ENCODE assay signal across 8 cellular contexts in genomic region chr1:246012271-246012854, GRCh38.
A peak's percentile ranks its signal among the peaks of the same experiment; 100 is the strongest.
DNase-seq lines count a peak whose midpoint lies in the region; ATAC-seq and TF ChIP-seq lines count a peak whose summit lies in the region.

No MANE protein-coding gene starts in this region.

- CTCF ChIA-PET in activated CD8-positive, alpha-beta T cell treated with anti-CD3 and anti-CD28 coated beads for 36 hours (lab: Charles Lee): interaction anchor here (1.5 to 2.3 kb wide), 4 partner anchors 24 to 859 kb away, joined by 5 to 11 read pairs (median 7); no protein-coding TSS in a partner anchor

- DNase-seq in AG08395 (ENCODE audit: low spot score) (peak; percentile 28), NCI-H1694 (lab: John Stamatoyannopoulos, UW) (peak; percentile 68), iris pigment epithelial cell (ENCODE audit: low read depth) (peak; percentile 56), HK-2 (ENCODE audit: unreplicated experiment) (no peak)
- DNase-seq in activated CD8-positive, alpha-beta T cell treated with anti-CD3 and anti-CD28 coated beads for 36 hours: peak; percentile 2

- no peaks in the 10 kb centered on the region for H3K27me3 Mint-ChIP-seq in activated CD8-positive, alpha-beta T cell treated with anti-CD3 and anti-CD28 coated beads for 36 hours

- H3K27ac Mint-ChIP-seq in activated CD8-positive, alpha-beta T cell treated with anti-CD3 and anti-CD28 coated beads for 36 hours: no peak overlapping the region

- POLR2A ChIA-PET in activated CD8-positive, alpha-beta T cell treated with anti-CD3 and anti-CD28 coated beads for 36 hours (lab: Charles Lee): no interaction called here

- TF ChIP-seq CTCF in GM12874 (IDR thresholded peaks at IDR 0.05; ENCODE audit: insufficient read depth, low read depth, low read length): peak; percentile 53
- peak; percentile 66 for TF ChIP-seq CTCF in activated CD8-positive, alpha-beta T cell treated with anti-CD3 and anti-CD28 coated beads for 36 hours (IDR thresholded peaks at IDR 0.05)

- intact Hi-C loops in activated CD8-positive, alpha-beta T cell treated with anti-CD3 and anti-CD28 coated beads for 36 hours (cut with micrococcal nuclease): loop anchor here (5.0 kb wide), 1 partner anchor 480 kb away; no protein-coding TSS in a partner anchor

- H3K4me1 Mint-ChIP-seq in activated CD8-positive, alpha-beta T cell treated with anti-CD3 and anti-CD28 coated beads for 36 hours (ENCODE audit: low read depth): no peaks in the 10 kb centered on the region

- no peaks in the 10 kb centered on the region for H3K36me3 Mint-ChIP-seq in activated CD8-positive, alpha-beta T cell treated with anti-CD3 and anti-CD28 coated beads for 36 hours (ENCODE audit: low read depth)

- H3K4me3 Mint-ChIP-seq in activated CD8-positive, alpha-beta T cell treated with anti-CD3 and anti-CD28 coated beads for 36 hours: no peak overlapping the region

- H3K9me3 Mint-ChIP-seq in activated CD8-positive, alpha-beta T cell treated with anti-CD3 and anti-CD28 coated beads for 36 hours: no peaks in the 10 kb centered on the region

- peak; percentile 51 for ATAC-seq in activated CD8-positive, alpha-beta T cell treated with anti-CD3 and anti-CD28 coated beads for 36 hours
- ATAC-seq in HG02970 (IDR thresholded peaks at IDR 0.05; ENCODE audit: low FRiP score, unreplicated experiment) (no peak), HG02798 (IDR thresholded peaks at IDR 0.05; ENCODE audit: poor library complexity, unreplicated experiment) (no peak)
